Comparison of ENCODE assay signal across 9 cellular contexts in the genomic region with DNA sequence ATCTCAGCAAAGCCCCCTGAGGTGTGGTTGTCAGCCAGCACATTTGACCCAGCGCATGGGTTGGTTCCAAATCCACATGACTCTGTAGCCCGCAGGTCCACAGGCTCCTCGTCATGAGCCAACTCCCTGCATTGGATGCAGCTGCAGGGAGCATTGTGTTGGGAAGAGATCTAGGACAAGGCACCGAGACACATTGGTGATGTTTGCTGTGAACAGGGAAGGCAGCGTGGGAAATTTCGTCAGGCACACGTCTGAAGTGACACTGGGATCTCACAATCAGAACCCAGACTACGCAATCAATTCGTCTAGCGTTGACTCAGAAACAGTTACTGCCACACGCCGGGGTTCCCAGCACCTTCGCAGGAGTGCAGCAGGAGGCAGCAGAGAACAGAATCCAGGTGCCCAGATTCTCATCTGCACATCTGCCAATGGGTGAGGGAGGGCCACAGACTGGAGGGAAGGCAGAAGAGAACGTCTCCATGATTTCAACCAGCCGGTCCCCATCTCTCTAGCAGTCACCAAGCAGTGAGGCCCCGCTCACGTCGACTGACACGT.
DNase-seq lines count a peak whose midpoint lies in the region; ATAC-seq, FAIRE-seq and TF ChIP-seq lines count a peak whose summit lies in the region.
"Had no signal": no experiment of that assay in that cellular context is flagged by ENCODE, and none has a peak within 500 bp of the region (broad histone marks: within the 10 kb centered on the region; RNA-seq: fewer than 3 reads in every experiment).

No MANE protein-coding gene starts in this region.

- H3K4me3 Mint-ChIP-seq in naive thymus-derived CD8-positive, alpha-beta T cell = no peak overlapping the region

- no peak overlapping the region for H3K9ac ChIP-seq in endothelial cell of umbilical vein (replicated peaks; ENCODE audit: extremely low read depth, insufficient read depth, low read length)
- H3K9ac ChIP-seq: parathyroid adenoma had no signal

- no peaks in the 10 kb centered on the region for H4K20me1 ChIP-seq in endothelial cell of umbilical vein (replicated peaks; ENCODE audit: control insufficient read depth, extremely low read depth, insufficient read depth, low read length)

- H3K27me3 Mint-ChIP-seq in naive thymus-derived CD8-positive, alpha-beta T cell = peaks cover 2 to 14% (median 6%) of the 10 kb centered on the region in 5 donors

- H3K36me3 Mint-ChIP-seq in naive thymus-derived CD8-positive, alpha-beta T cell = no peaks in the 10 kb centered on the region

- no TSS peak for BruUV-seq in endothelial cell of umbilical vein (replicated peaks; lab: Mats Ljungman, UMichigan)

- H3K4me1 Mint-ChIP-seq in naive thymus-derived CD8-positive, alpha-beta T cell = peaks cover 0 to 2% (median 0%) of the 10 kb centered on the region in 4 donors

- TF ChIP-seq CTCF in endothelial cell of umbilical vein (IDR thresholded peaks at IDR 0.05; ENCODE audit: extremely low read depth in 1 of 2, insufficient read depth in 1 of 2, low read depth in 1 of 2, low read length in 2 of 2) (peak; percentile 6 to 8), dorsolateral prefrontal cortex (IDR thresholded peaks at IDR 0.05 in 54 of 56, conservative IDR thresholded peaks at IDR 0.05 in 2 of 56; ENCODE audit: low read depth in 1 of 56, partially characterized antibody in 56 of 56) (peak in 3 of 56 donors; percentile 11 to 17 (median 13))

- intact Hi-C loops in endothelial cell of umbilical vein (cut with micrococcal nuclease) (no loop called here), dorsolateral prefrontal cortex (cut with DNase I) (no loop called here)

- H3K79me2 ChIP-seq in endothelial cell of umbilical vein (ENCODE audit: control insufficient read depth, insufficient read depth, low read length) = no peaks in the 10 kb centered on the region
- H3K79me2 ChIP-seq: parathyroid adenoma had no signal

- TF ChIP-seq POLR2A in endothelial cell of umbilical vein (IDR thresholded peaks at IDR 0.05; ENCODE audit: low read depth, low read length) = no peak

- no peak overlapping the region for H3K27ac ChIP-seq in endothelial cell of umbilical vein (ENCODE audit: insufficient read depth, low read depth, low read length)
- no peak overlapping the region for H3K27ac ChIP-seq in dorsolateral prefrontal cortex
- H3K27ac ChIP-seq: parathyroid adenoma had no signal

- H3K4me3 ChIP-seq in endothelial cell of umbilical vein (replicated peaks in 1 of 3; ENCODE audit: insufficient read depth in 1 of 3, low read depth in 1 of 3, low read length in 3 of 3) (no peak overlapping the region), dorsolateral prefrontal cortex (no peak overlapping the region)

- no peaks in the 10 kb centered on the region for H3K9me3 Mint-ChIP-seq in naive thymus-derived CD8-positive, alpha-beta T cell

- H3K36me3 ChIP-seq in endothelial cell of umbilical vein (ENCODE audit: control insufficient read depth in 2 of 2, extremely low read depth in 1 of 2, insufficient read depth in 2 of 2, low read length in 2 of 2) = no peaks in the 10 kb centered on the region

- no peak for ATAC-seq in naive thymus-derived CD8-positive, alpha-beta T cell

- H3K9me3 ChIP-seq in endothelial cell of umbilical vein (replicated peaks; ENCODE audit: control insufficient read depth, insufficient read depth, low read length) = no peaks in the 10 kb centered on the region

- no peak overlapping the region for H3K27ac Mint-ChIP-seq in naive thymus-derived CD8-positive, alpha-beta T cell

- H3K27me3 ChIP-seq in endothelial cell of umbilical vein (ENCODE audit: control insufficient read depth in 2 of 2, insufficient read depth in 2 of 2, low read length in 2 of 2) (no peaks in the 10 kb centered on the region), dorsolateral prefrontal cortex (peaks cover 0 to 3% (median 0%) of the 10 kb centered on the region in 45 donors)

- no peaks in the 10 kb centered on the region for H3K9me1 ChIP-seq in endothelial cell of umbilical vein (replicated peaks; ENCODE audit: control insufficient read depth, extremely low read depth, insufficient read depth, low read length)

- no peak overlapping the region for H3K4me2 ChIP-seq in endothelial cell of umbilical vein (ENCODE audit: insufficient read depth, low read length)

- dilution Hi-C loops in endothelial cell of umbilical vein (cut with MboI; ENCODE audit: extremely low pct_ligation_motif_present, low sequenced_read_pairs) = no loop called here

- POLR2A ChIA-PET in endothelial cell of umbilical vein (lab: Charles Lee) = no interaction called here
- POLR2A ChIA-PET in naive thymus-derived CD8-positive, alpha-beta T cell (lab: Charles Lee) = no interaction called here

- no peak for FAIRE-seq in endothelial cell of umbilical vein (lab: Jason Lieb, UNC)

- peak; percentile 37 to 65 for DNase-seq in NCI-H524 (lab: John Stamatoyannopoulos, UW)
- no peak for DNase-seq in NCI-H524 treated with DMSO at 0.1 percent for 48 hours (lab: John Stamatoyannopoulos, UW)
- DNase-seq in NCI-H1694 treated with DMSO at 0.1 percent for 48 hours (lab: John Stamatoyannopoulos, UW) = peak; percentile 44
- no peak for DNase-seq in endothelial cell of umbilical vein (ENCODE audit: low read depth, low spot score)
- peak; percentile 30 for DNase-seq in renal cortical epithelial cell (ENCODE audit: low read depth)
- DNase-seq in UCSD-AML1 (lab: John Stamatoyannopoulos, UW; ENCODE audit: unreplicated experiment) = no peak
- no peak for DNase-seq in dorsolateral prefrontal cortex
- no peak for DNase-seq in naive thymus-derived CD8-positive, alpha-beta T cell

- no peaks in the 10 kb centered on the region for H3K4me1 ChIP-seq in endothelial cell of umbilical vein (ENCODE audit: control insufficient read depth, extremely low read depth, insufficient read depth, low read length)
- H3K4me1 ChIP-seq: parathyroid adenoma had no signal

- no peak overlapping the region for H2AFZ ChIP-seq in endothelial cell of umbilical vein (ENCODE audit: low read depth, low read length)
- H2AFZ ChIP-seq: parathyroid adenoma had no signal

- CTCF ChIA-PET in endothelial cell of umbilical vein (lab: Charles Lee) = interaction anchor here (1.0 to 1.4 kb wide), 3 partner anchors 394 to 399 kb away, joined by 3 read pairs; no protein-coding TSS in a partner anchor

TF ChIP-seq in endothelial cell of umbilical vein, 7 proteins besides CTCF, POLR2A, EP300 and RAD21:
- TF ChIP-seq MYC (IDR thresholded peaks at IDR 0.05; ENCODE audit: low read depth, low read length) (no peak), GATA2 (IDR thresholded peaks at IDR 0.05; ENCODE audit: insufficient read depth, insufficient read length, low read depth, low read length) (no peak), POLR2AphosphoS5 (IDR thresholded peaks at IDR 0.05; ENCODE audit: insufficient read depth, low read depth, low read length) (no peak), MAX (IDR thresholded peaks at IDR 0.05; ENCODE audit: insufficient read depth, insufficient read length) (no peak), JUN (IDR thresholded peaks at IDR 0.05; ENCODE audit: borderline replicate concordance, insufficient read depth, insufficient read length, low read depth) (no peak), EZH2 (IDR thresholded peaks at IDR 0.05; ENCODE audit: borderline replicate concordance, low read depth, low read length, severe bottlenecking) (no peak), FOS (IDR thresholded peaks at IDR 0.05; ENCODE audit: borderline replicate concordance, insufficient read depth, low read length) (no peak)

Comparison
In these comparisons a context has a peak if more than half of its experiments do, and no peak if none do; other contexts are left out.
1. DNase-seq: peak in NCI-H524 (2 of 2), NCI-H1694 treated with DMSO at 0.1 percent for 48 hours (single experiment) and renal cortical epithelial cell (single experiment); none in NCI-H524 treated with DMSO at 0.1 percent for 48 hours (single experiment), endothelial cell of umbilical vein (single experiment), UCSD-AML1 (single experiment), dorsolateral prefrontal cortex (0 of 10) and naive thymus-derived CD8-positive, alpha-beta T cell (0 of 10).